In genomic region chr2:29033172-29033571, GRCh38 we compare ENCODE assay signal across 14 cellular contexts. TPM values are rescaled to one million over a fixed set of nuclear protein-coding genes. Genes with fewer than 3 reads are reported as not detected.
DNase-seq lines count a peak whose midpoint lies in the region; ATAC-seq and TF ChIP-seq lines count a peak whose summit lies in the region.
"Had no signal": no experiment of that assay in that cellular context is flagged by ENCODE, and none has a peak within 500 bp of the region (broad histone marks: within the 10 kb centered on the region; RNA-seq: fewer than 3 reads in every experiment).

No MANE protein-coding gene starts in this region.

- no peak for ATAC-seq in stimulated activated naive CD8-positive, alpha-beta T cell treated with anti-CD3 and anti-CD28 coated beads, Interleukin-15, Interleukin-2, amounts not matched to agents 100 U/mL and 50 U/mL, for 24 hours
- ATAC-seq in natural killer cell treated with Interleukin-12 subunit alpha and Interleukin-12 subunit beta and Interleukin-15 and Interleukin-18, amount 100 ng/mL, for 72 hours = no peak
- ATAC-seq in HG03378 (IDR thresholded peaks at IDR 0.05; ENCODE audit: unreplicated experiment) = no peak
- no peak for ATAC-seq in GM19452 (IDR thresholded peaks at IDR 0.05; ENCODE audit: unreplicated experiment)
- ATAC-seq: CD8-positive, alpha-beta T cell had no signal

- peak; percentile 72 for DNase-seq in Caki2 (ENCODE audit: low read depth)
- peak; percentile 37 to 68 for DNase-seq in dermis microvascular lymphatic vessel endothelial cell (ENCODE audit: low read depth in 2 of 2)
- peak; percentile 46 for DNase-seq in mucosa of gallbladder (ENCODE audit: low spot score)
- no peak for DNase-seq in stimulated activated naive CD8-positive, alpha-beta T cell treated with anti-CD3 and anti-CD28 coated beads, Interleukin-15, Interleukin-2, amounts not matched to agents 100 U/mL and 50 U/mL, for 24 hours
- DNase-seq in natural killer cell treated with Interleukin-12 subunit alpha and Interleukin-12 subunit beta and Interleukin-15 and Interleukin-18, amount 100 ng/mL, for 72 hours (ENCODE audit: low spot score) = no peak
- DNase-seq: activated CD4-positive, alpha-beta T cell treated with anti-CD3 and anti-CD28 coated beads, Interleukin-2, amount 50 U/mL, for 48 hours; CD8-positive, alpha-beta T cell; hippocampal formation; NCI-H1105; NCI-H526 treated with DMSO at 0.1 percent for 48 hours had no signal

- H3K9me3 Mint-ChIP-seq in natural killer cell treated with Interleukin-12 subunit alpha and Interleukin-12 subunit beta and Interleukin-15 and Interleukin-18, amount 100 ng/mL, for 72 hours = no peaks in the 10 kb centered on the region
- H3K9me3 Mint-ChIP-seq: CD8-positive, alpha-beta T cell had no signal

- H3K4me1 Mint-ChIP-seq in natural killer cell treated with Interleukin-12 subunit alpha and Interleukin-12 subunit beta and Interleukin-15 and Interleukin-18, amount 100 ng/mL, for 72 hours (ENCODE audit: low read depth in 2 of 2) = peaks cover 16 to 19% of the 10 kb centered on the region in 2 donors

- in situ Hi-C loops in Caki2 (cut with HindIII; ENCODE audit: low pct_unique_long_range_greater_than_20kb, low sequenced_read_pairs) = no loop called here

- H3K27me3 Mint-ChIP-seq in natural killer cell treated with Interleukin-12 subunit alpha and Interleukin-12 subunit beta and Interleukin-15 and Interleukin-18, amount 100 ng/mL, for 72 hours = no peaks in the 10 kb centered on the region

- peak; percentile 77; the same call in 1 of the 2 replicates for TF ChIP-seq EP300 in Ishikawa (IDR thresholded peaks at IDR 0.05; ENCODE audit: borderline replicate concordance)

- no peak overlapping the region for H3K27ac Mint-ChIP-seq in natural killer cell treated with Interleukin-12 subunit alpha and Interleukin-12 subunit beta and Interleukin-15 and Interleukin-18, amount 100 ng/mL, for 72 hours
- H3K27ac Mint-ChIP-seq: CD8-positive, alpha-beta T cell had no signal

- H3K4me3 Mint-ChIP-seq in natural killer cell treated with Interleukin-12 subunit alpha and Interleukin-12 subunit beta and Interleukin-15 and Interleukin-18, amount 100 ng/mL, for 72 hours = no peak overlapping the region
- H3K4me3 Mint-ChIP-seq: CD8-positive, alpha-beta T cell had no signal

- TF ChIP-seq RAD21 in Ishikawa (IDR thresholded peaks at IDR 0.05; ENCODE audit: low read depth) = peak; percentile 27; the same call in 1 of the 2 replicates

- peaks cover 7% of the 10 kb centered on the region for H3K36me3 Mint-ChIP-seq in natural killer cell treated with Interleukin-12 subunit alpha and Interleukin-12 subunit beta and Interleukin-15 and Interleukin-18, amount 100 ng/mL, for 72 hours

TF ChIP-seq in Ishikawa, 13 proteins besides CTCF, POLR2A, EP300 and RAD21:
- TF ChIP-seq ZBTB7A (IDR thresholded peaks at IDR 0.05; ENCODE audit: low read depth) (no peak), CREB1 (IDR thresholded peaks at IDR 0.05; ENCODE audit: low read depth) (no peak), MAX (IDR thresholded peaks at IDR 0.05) (peak; percentile 50; the same call in 1 of the 2 replicates), CEBPB (IDR thresholded peaks at IDR 0.05) (no peak), NFIC (IDR thresholded peaks at IDR 0.05) (peak; percentile 89), YY1 (IDR thresholded peaks at IDR 0.05; ENCODE audit: low read depth) (no peak), TCF12 (IDR thresholded peaks at IDR 0.05; ENCODE audit: low read depth) (peak; percentile 80; the same call in 1 of the 2 replicates), TEAD4 (IDR thresholded peaks at IDR 0.05) (peak; percentile 99)

RNA-seq across cellular contexts. Expression of gene PCARE, which starts 41.2 kb away (rescaled TPM):
- not detected in 2 replicates for total RNA-seq in Caki2 (2014; rRNA removed; shearing (Covaris generic); ENCODE audit: low replicate concordance)
- total RNA-seq in dermis microvascular lymphatic vessel endothelial cell = not detected in 2 replicates
- total RNA-seq in mucosa of gallbladder = not detected
- total RNA-seq in natural killer cell treated with Interleukin-12 subunit alpha and Interleukin-12 subunit beta and Interleukin-15 and Interleukin-18, amount 100 ng/mL, for 72 hours = not detected
- total RNA-seq: CD8-positive, alpha-beta T cell; vagina had no signal

RNA-seq across cellular contexts. Expression of gene TOGARAM2, which starts 52.1 kb away (rescaled TPM):
- not detected in 2 replicates for total RNA-seq in Caki2 (2014; rRNA removed; shearing (Covaris generic); ENCODE audit: low replicate concordance)
- total RNA-seq in dermis microvascular lymphatic vessel endothelial cell = under 0.01 and 0.13 TPM in 2 replicates
- total RNA-seq in mucosa of gallbladder = 3.5 TPM
- total RNA-seq in natural killer cell treated with Interleukin-12 subunit alpha and Interleukin-12 subunit beta and Interleukin-15 and Interleukin-18, amount 100 ng/mL, for 72 hours = 1 to 10 TPM; 6.8 to 7.7 TPM

Comparison
In these comparisons a context has a peak if more than half of its experiments do, and no peak if none do; other contexts are left out.
1. DNase-seq: peak in Caki2 (single experiment), dermis microvascular lymphatic vessel endothelial cell (2 of 2) and mucosa of gallbladder (single experiment); none in stimulated activated naive CD8-positive, alpha-beta T cell treated with anti-CD3 and anti-CD28 coated beads, Interleukin-15, Interleukin-2, amounts not matched to agents 100 U/mL and 50 U/mL, for 24 hours (single experiment) and natural killer cell treated with Interleukin-12 subunit alpha and Interleukin-12 subunit beta and Interleukin-15 and Interleukin-18, amount 100 ng/mL, for 72 hours (single experiment).